Comparison of ENCODE assay signal across 9 cellular contexts in genomic region chr3:149512073-149512782, GRCh38. TPM values are rescaled to one million over a fixed set of nuclear protein-coding genes. Genes with fewer than 3 reads are reported as not detected.
DNase-seq lines count a peak whose midpoint lies in the region; ATAC-seq lines count a peak whose summit lies in the region.
"Had no signal": no experiment of that assay in that cellular context is flagged by ENCODE, and none has a peak within 500 bp of the region (broad histone marks: within the 10 kb centered on the region; RNA-seq: fewer than 3 reads in every experiment).

No MANE protein-coding gene starts in this region.

- H3K4me1 ChIP-seq in right cardiac atrium (ENCODE audit: control insufficient read depth, insufficient read depth, low read length), result peaks cover 4% of the 10 kb centered on the region

- H3K27ac Mint-ChIP-seq in activated naive CD8-positive, alpha-beta T cell treated with anti-CD3 and anti-CD28 coated beads, Interleukin-2, amount 50 U/mL, for 24 hours, result no peak overlapping the region
- H3K27ac Mint-ChIP-seq: activated naive CD4-positive, alpha-beta T cell treated with anti-CD3 and anti-CD28 coated beads, Interleukin-2, amount 50 U/mL, for 24 hours had no signal

- no peaks in the 10 kb centered on the region for H3K36me3 Mint-ChIP-seq in activated naive CD8-positive, alpha-beta T cell treated with anti-CD3 and anti-CD28 coated beads, Interleukin-2, amount 50 U/mL, for 24 hours (ENCODE audit: low read depth)
- H3K36me3 Mint-ChIP-seq: activated naive CD4-positive, alpha-beta T cell treated with anti-CD3 and anti-CD28 coated beads, Interleukin-2, amount 50 U/mL, for 24 hours had no signal

- DNase-seq in DMS79 (lab: John Stamatoyannopoulos, UW) (peak; percentile 14), NCI-H526 (lab: John Stamatoyannopoulos, UW) (peak; percentile 49 to 81), right cardiac atrium (peak; percentile 52 to 82 (median 75)), retina (peak; percentile 75), amniotic stem cell (lab: John Stamatoyannopoulos, UW) (no peak)
- DNase-seq in activated naive CD8-positive, alpha-beta T cell treated with anti-CD3 and anti-CD28 coated beads, Interleukin-2, amount 50 U/mL, for 24 hours, result peak; percentile 32

- peak; percentile 84 for ATAC-seq in GM19351 (IDR thresholded peaks at IDR 0.05; ENCODE audit: unreplicated experiment)
- peak; percentile 71 for ATAC-seq in HG03378 (IDR thresholded peaks at IDR 0.05; ENCODE audit: unreplicated experiment)
- ATAC-seq in activated naive CD8-positive, alpha-beta T cell treated with anti-CD3 and anti-CD28 coated beads, Interleukin-2, amount 50 U/mL, for 24 hours, result peak; percentile 51
- ATAC-seq in right cardiac atrium, result peak; percentile 70 to 73

- WGBS in right cardiac atrium, result 13% methylated on average over 9 of the region's 9 CpGs

- intact Hi-C loops in right cardiac atrium (cut with DNase I), result loop anchor here (5.0 kb wide), 1 partner anchor 205 kb away; no protein-coding TSS in a partner anchor

- H3K27me3 Mint-ChIP-seq in activated naive CD8-positive, alpha-beta T cell treated with anti-CD3 and anti-CD28 coated beads, Interleukin-2, amount 50 U/mL, for 24 hours, result peaks cover 20% of the 10 kb centered on the region

- peaks cover 17% of the 10 kb centered on the region for H3K4me1 Mint-ChIP-seq in activated naive CD8-positive, alpha-beta T cell treated with anti-CD3 and anti-CD28 coated beads, Interleukin-2, amount 50 U/mL, for 24 hours

- H3K4me3 Mint-ChIP-seq in activated naive CD8-positive, alpha-beta T cell treated with anti-CD3 and anti-CD28 coated beads, Interleukin-2, amount 50 U/mL, for 24 hours, result no peak overlapping the region
- H3K4me3 Mint-ChIP-seq: activated naive CD4-positive, alpha-beta T cell treated with anti-CD3 and anti-CD28 coated beads, Interleukin-2, amount 50 U/mL, for 24 hours had no signal

- no peak overlapping the region for H3K4me3 ChIP-seq in right cardiac atrium (ENCODE audit: low read length)

- H3K9me3 ChIP-seq in right cardiac atrium (ENCODE audit: control insufficient read depth, low read length), result no peaks in the 10 kb centered on the region

- H3K27me3 ChIP-seq in right cardiac atrium (ENCODE audit: control insufficient read depth, insufficient read depth), result no peaks in the 10 kb centered on the region

- H3K27ac ChIP-seq in right cardiac atrium (ENCODE audit: low read length), result no peak overlapping the region

- H3K9me3 Mint-ChIP-seq in activated naive CD8-positive, alpha-beta T cell treated with anti-CD3 and anti-CD28 coated beads, Interleukin-2, amount 50 U/mL, for 24 hours, result no peaks in the 10 kb centered on the region
- H3K9me3 Mint-ChIP-seq: activated naive CD4-positive, alpha-beta T cell treated with anti-CD3 and anti-CD28 coated beads, Interleukin-2, amount 50 U/mL, for 24 hours had no signal

RNA-seq across cellular contexts. Expression of gene TM4SF4, which starts 37.7 kb away (rescaled TPM):
- total RNA-seq in right cardiac atrium, result not detected
- polyA plus RNA-seq in right cardiac atrium, result not detected
